ENCODE assay signal across 8 cellular contexts in the genomic region with DNA sequence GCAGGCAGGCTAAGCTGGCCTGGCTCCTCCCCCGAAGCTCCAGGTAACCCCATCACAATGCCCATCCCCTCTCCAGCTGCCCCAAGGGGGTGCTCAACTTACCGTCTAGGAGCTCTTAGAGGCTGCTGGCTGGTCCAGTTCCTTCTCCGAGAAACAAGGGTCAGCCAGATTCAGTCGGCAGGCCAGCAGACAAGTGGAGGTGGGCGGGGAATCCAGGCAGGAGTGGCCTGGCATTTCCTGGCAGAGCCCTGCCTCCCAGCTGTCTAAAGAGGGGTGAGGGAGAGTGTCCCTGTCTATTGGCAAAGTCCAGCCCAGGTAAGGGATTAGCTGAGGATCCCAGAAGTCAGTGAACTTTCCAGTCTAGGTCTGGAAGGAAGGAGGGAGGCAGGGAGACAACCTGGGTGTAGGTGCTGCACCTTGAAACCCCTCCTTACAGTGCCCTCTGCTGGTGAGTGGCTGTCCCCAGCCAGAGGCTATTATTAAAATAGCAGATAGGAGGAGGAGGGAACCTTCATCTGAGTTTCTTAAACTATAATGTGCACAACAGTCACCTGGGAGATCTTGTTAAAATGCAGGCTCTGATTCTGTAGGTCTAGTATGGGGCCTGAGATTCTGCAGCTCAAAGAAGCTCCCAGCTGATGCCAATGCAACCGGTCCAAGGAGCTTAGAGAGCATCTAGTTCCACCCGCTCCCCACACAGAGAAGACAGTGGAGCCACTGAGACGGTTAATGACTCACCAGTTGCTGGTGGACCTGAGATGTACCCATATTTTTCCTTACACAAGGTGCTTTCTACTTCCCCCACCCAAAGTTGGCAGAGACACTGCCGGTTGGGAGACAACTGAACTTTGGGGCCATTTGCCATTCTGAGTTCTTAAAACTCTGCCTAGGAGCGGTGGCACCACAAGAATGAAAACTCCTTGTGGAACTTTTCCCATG. TPM values are rescaled to one million over a fixed set of nuclear protein-coding genes. Genes with fewer than 3 reads are reported as not detected.
A peak's percentile ranks its signal among the peaks of the same experiment; 100 is the strongest.
DNase-seq lines count a peak whose midpoint lies in the region; ATAC-seq and TF ChIP-seq lines count a peak whose summit lies in the region.

A gene with protein sequence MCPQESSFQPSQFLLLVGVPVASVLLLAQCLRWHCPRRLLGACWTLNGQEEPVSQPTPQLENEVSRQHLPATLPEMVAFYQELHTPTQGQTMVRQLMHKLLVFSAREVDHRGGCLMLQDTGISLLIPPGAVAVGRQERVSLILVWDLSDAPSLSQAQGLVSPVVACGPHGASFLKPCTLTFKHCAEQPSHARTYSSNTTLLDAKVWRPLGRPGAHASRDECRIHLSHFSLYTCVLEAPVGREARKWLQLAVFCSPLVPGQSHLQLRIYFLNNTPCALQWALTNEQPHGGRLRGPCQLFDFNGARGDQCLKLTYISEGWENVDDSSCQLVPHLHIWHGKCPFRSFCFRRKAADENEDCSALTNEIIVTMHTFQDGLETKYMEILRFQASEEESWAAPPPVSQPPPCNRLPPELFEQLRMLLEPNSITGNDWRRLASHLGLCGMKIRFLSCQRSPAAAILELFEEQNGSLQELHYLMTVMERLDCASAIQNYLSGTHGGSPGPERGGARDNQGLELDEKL (minus strand): TSS at position 162 of the 939 bp plus-strand sequence. CDS start 4,147 bp downstream, outside the sequence.

- TF ChIP-seq RAD21 in Ishikawa (IDR thresholded peaks at IDR 0.05; ENCODE audit: low read depth), result peak; percentile 63

- H3K4me1 Mint-ChIP-seq in T-helper 2 cell treated with Interferon-gamma antibody and Interleukin-4, amounts not matched to agents 5 μg/mL and 100 μg/mL, for 36 hours (ENCODE audit: low read depth), result peaks cover 14% of the 10 kb centered on the region
- H3K4me1 Mint-ChIP-seq in MCF 10A (ENCODE audit: insufficient read depth, unreplicated experiment), result peaks cover 43% of the 10 kb centered on the region

- no peaks in the 10 kb centered on the region for H3K79me2 ChIP-seq in DOHH2 (ENCODE audit: control insufficient read depth, low read length)

- H3K9me3 Mint-ChIP-seq in T-helper 2 cell treated with Interferon-gamma antibody and Interleukin-4, amounts not matched to agents 5 μg/mL and 100 μg/mL, for 36 hours, result no peaks in the 10 kb centered on the region
- H3K9me3 Mint-ChIP-seq in MCF 10A (ENCODE audit: unreplicated experiment), result no peaks in the 10 kb centered on the region

- H3K36me3 ChIP-seq in DOHH2 (ENCODE audit: control insufficient read depth, low read length), result no peaks in the 10 kb centered on the region

- intact Hi-C loops in MCF 10A (cut with micrococcal nuclease), result loop anchor here (1.0 kb wide), 1 partner anchor 33 kb away; no protein-coding TSS in a partner anchor

- no TSS peak for BruUV-seq in MCF 10A (replicated peaks; lab: Mats Ljungman, UMichigan)

- H3K4me2 ChIP-seq in DOHH2 (ENCODE audit: low read length), result no peak within 1 kb of the TSS

- H3K27ac Mint-ChIP-seq in T-helper 2 cell treated with Interferon-gamma antibody and Interleukin-4, amounts not matched to agents 5 μg/mL and 100 μg/mL, for 36 hours, result no peak within 1 kb of the TSS
- H3K27ac Mint-ChIP-seq in MCF 10A (ENCODE audit: low read depth, unreplicated experiment), result peak within 1 kb of the TSS; percentile 85

- TF ChIP-seq EP300 in Ishikawa (IDR thresholded peaks at IDR 0.05; ENCODE audit: borderline replicate concordance), result no peak

- no peaks in the 10 kb centered on the region for H3K36me3 Mint-ChIP-seq in T-helper 2 cell treated with Interferon-gamma antibody and Interleukin-4, amounts not matched to agents 5 μg/mL and 100 μg/mL, for 36 hours (ENCODE audit: low read depth)
- H3K36me3 Mint-ChIP-seq in MCF 10A (ENCODE audit: insufficient read depth, unreplicated experiment), result no peaks in the 10 kb centered on the region

- H3K4me3 Mint-ChIP-seq in T-helper 2 cell treated with Interferon-gamma antibody and Interleukin-4, amounts not matched to agents 5 μg/mL and 100 μg/mL, for 36 hours, result no peak within 1 kb of the TSS
- H3K4me3 Mint-ChIP-seq in MCF 10A (ENCODE audit: unreplicated experiment), result no peak within 1 kb of the TSS

- H3K9me2 ChIP-seq in DOHH2 (replicated peaks; ENCODE audit: control insufficient read depth, low read length), result no peaks in the 10 kb centered on the region

- no peaks in the 10 kb centered on the region for H4K20me1 ChIP-seq in DOHH2 (ENCODE audit: control insufficient read depth, insufficient read depth, low read depth, low read length)

- CTCF ChIA-PET in MCF 10A (lab: Yijun Ruan, JAX), result interaction anchor here (0.6 to 5.5 kb wide), 21 partner anchors 10 to 1827 kb away, joined by 3 to 43 read pairs (median 5); a partner anchor contains a TSS

- H3K27me3 ChIP-seq in DOHH2 (ENCODE audit: control insufficient read depth, low read length), result 0 out of 2 replicates have a peak, but pooled peaks cover 4% of the 10 kb centered on the region

- peaks cover 3% of the 10 kb centered on the region for H3K27me3 Mint-ChIP-seq in T-helper 2 cell treated with Interferon-gamma antibody and Interleukin-4, amounts not matched to agents 5 μg/mL and 100 μg/mL, for 36 hours (ENCODE audit: low read depth)
- H3K27me3 Mint-ChIP-seq in MCF 10A (ENCODE audit: insufficient read depth, unreplicated experiment), result no peaks in the 10 kb centered on the region

- H3F3A ChIP-seq in DOHH2 (ENCODE audit: control insufficient read depth, insufficient read depth), result no peaks in the 10 kb centered on the region

- H3K4me3 ChIP-seq in DOHH2 (ENCODE audit: low read length), result no peak within 1 kb of the TSS

- H3K9me3 ChIP-seq in DOHH2 (ENCODE audit: control insufficient read depth, insufficient read depth, low read length), result no peaks in the 10 kb centered on the region

- TF ChIP-seq CTCF in DOHH2 (IDR thresholded peaks at IDR 0.05; ENCODE audit: low read depth, low read length, poor library complexity, severe bottlenecking) (peak; percentile 93), MCF 10A (IDR thresholded peaks at IDR 0.05; ENCODE audit: unreplicated experiment) (peak; percentile 66)

- POLR2A ChIA-PET in MCF 10A (lab: Yijun Ruan, JAX), result interaction anchor here (0.7 to 1.0 kb wide), 3 partner anchors 16 to 31 kb away, joined by 3 to 5 read pairs (median 3); no protein-coding TSS in a partner anchor

- no peak within 1 kb of the TSS for H3K27ac ChIP-seq in DOHH2 (ENCODE audit: low read depth, low read length)

- DNase-seq in T-helper 2 cell treated with Interferon-gamma antibody and Interleukin-4, amounts not matched to agents 5 μg/mL and 100 μg/mL, for 36 hours (ENCODE audit: low spot score), result peak; percentile 36
- peak; percentile 76 for DNase-seq in MCF 10A (ENCODE audit: unreplicated experiment)
- peak; percentile 50 for DNase-seq in kidney glomerular epithelial cell (lab: John Stamatoyannopoulos, UW)
- DNase-seq in stimulated activated CD8-positive, alpha-beta memory T cell treated with anti-CD3 and anti-CD28 coated beads, Interleukin-4, amount 100 ng/mL, for 4 hours (ENCODE audit: low read depth in 2 of 2, low spot score in 1 of 2), result peak; percentile 7 to 14

- H3K4me1 ChIP-seq in DOHH2 (ENCODE audit: control insufficient read depth, low read length), result peaks cover 4% of the 10 kb centered on the region

- ATAC-seq in HG02973 (IDR thresholded peaks at IDR 0.05; ENCODE audit: unreplicated experiment) (no peak), HG03442 (IDR thresholded peaks at IDR 0.05; ENCODE audit: unreplicated experiment) (no peak)

TF ChIP-seq in Ishikawa, 13 proteins besides CTCF, POLR2A, EP300 and RAD21:
- TF ChIP-seq, protein P1, sequence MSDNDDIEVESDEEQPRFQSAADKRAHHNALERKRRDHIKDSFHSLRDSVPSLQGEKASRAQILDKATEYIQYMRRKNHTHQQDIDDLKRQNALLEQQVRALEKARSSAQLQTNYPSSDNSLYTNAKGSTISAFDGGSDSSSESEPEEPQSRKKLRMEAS (IDR thresholded peaks at IDR 0.05), result no peak
- TF ChIP-seq YY1 (IDR thresholded peaks at IDR 0.05; ENCODE audit: low read depth) (no peak), TEAD4 (IDR thresholded peaks at IDR 0.05) (no peak)

RNA-seq across cellular contexts. Expression of the gene that starts here (rescaled TPM):
- 0.19 and 0.59 TPM in 2 replicates for total RNA-seq in MCF 10A (2022)

Comparison
In these comparisons a context has a peak if more than half of its experiments do, and no peak if none do; other contexts are left out.
1. Peak in DNase-seq in MCF 10A; RNA of the gene not detected or under 1 TPM.
2. DNase-seq: peak in every context shown above with its lines; median percentile 76 in MCF 10A; 50 in kidney glomerular epithelial cell; 36 in T-helper 2 cell treated with Interferon-gamma antibody and Interleukin-4, amounts not matched to agents 5 μg/mL and 100 μg/mL, for 36 hours; 10 in stimulated activated CD8-positive, alpha-beta memory T cell treated with anti-CD3 and anti-CD28 coated beads, Interleukin-4, amount 100 ng/mL, for 4 hours.